In the genomic region with DNA sequence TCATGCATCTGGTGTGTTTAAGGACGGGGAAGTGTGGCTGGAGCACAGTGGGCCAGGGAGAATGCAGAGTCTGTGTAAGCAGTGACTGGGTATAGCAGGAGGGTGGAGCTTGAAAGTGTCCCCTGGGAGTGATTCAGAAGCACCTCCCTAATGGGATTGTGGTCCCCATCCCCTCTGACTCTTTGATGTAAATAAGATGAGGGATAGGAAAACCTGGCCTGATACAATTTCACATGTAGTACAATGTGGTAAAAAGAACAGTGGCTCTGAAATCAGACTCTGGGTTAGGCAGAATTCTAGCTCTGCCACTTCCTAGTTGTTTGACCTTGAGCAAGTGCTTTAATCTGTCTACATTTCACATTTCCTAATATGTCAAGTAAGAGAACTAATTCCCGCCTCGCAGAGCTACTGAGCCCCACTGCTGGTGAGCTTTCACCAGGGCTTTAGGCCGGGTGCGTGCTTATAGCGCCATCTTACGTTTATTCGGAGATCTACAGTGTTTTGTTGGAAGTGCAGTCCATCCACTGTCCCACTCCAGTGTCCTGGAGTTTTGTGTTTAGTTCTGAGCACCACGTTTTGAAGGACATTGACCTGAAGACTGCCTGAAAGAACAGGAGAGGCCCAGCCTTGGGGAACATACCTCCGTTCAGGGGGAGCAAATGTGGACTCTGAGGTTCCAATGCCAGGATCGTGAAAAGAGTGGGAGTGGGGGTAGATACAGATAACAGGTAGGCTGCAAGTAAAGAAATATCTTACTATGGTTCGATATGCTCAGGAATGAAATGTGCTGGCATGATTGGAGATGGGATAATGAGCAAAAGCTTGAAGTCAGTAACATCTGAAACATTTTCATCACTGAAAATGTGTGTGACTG, we compare ENCODE assay signal across 9 cellular contexts. TPM values are rescaled to one million over a fixed set of nuclear protein-coding genes. Genes with fewer than 3 reads are reported as not detected.
DNase-seq lines count a peak whose midpoint lies in the region; ATAC-seq, FAIRE-seq and TF ChIP-seq lines count a peak whose summit lies in the region.
"Had no signal": no experiment of that assay in that cellular context is flagged by ENCODE, and none has a peak within 500 bp of the region (broad histone marks: within the 10 kb centered on the region; RNA-seq: fewer than 3 reads in every experiment).

No MANE protein-coding gene starts in this region.

- H3K4me2 ChIP-seq in OCI-LY3 (ENCODE audit: low read length): peak overlapping the region; percentile 75
- peak overlapping the region; percentile 36 for H3K4me2 ChIP-seq in astrocyte (ENCODE audit: low read length)
- peak overlapping the region; percentile 6 for H3K4me2 ChIP-seq in hepatocyte

- WGBS in hepatocyte (ENCODE audit: low lambda C conversion rate, missing lambda C conversion rate): 27% methylated on average over 12 of the region's 12 CpGs

- H3K9ac ChIP-seq in OCI-LY3 (ENCODE audit: low read length) (peak overlapping the region; percentile 39; the same call in 1 of the 2 replicates), astrocyte (ENCODE audit: low read length) (peak overlapping the region; percentile 32)

- H2AFZ ChIP-seq in OCI-LY3 (ENCODE audit: low read depth, low read length) (0 out of 2 replicates have a peak overlapping the region, but pooled peaks have one; percentile 45), astrocyte (ENCODE audit: low read depth, low read length) (no peak overlapping the region), hepatocyte (no peak overlapping the region)

- H4K20me1 ChIP-seq in OCI-LY3 (ENCODE audit: insufficient read depth, low read length) (no peaks in the 10 kb centered on the region), astrocyte (ENCODE audit: insufficient read depth, low read length) (peaks cover 68% of the 10 kb centered on the region), hepatocyte (ENCODE audit: insufficient read depth, poor library complexity, severe bottlenecking) (no peaks in the 10 kb centered on the region)

- H3K79me2 ChIP-seq in OCI-LY3 (ENCODE audit: low read length) (no peaks in the 10 kb centered on the region), astrocyte (ENCODE audit: insufficient read depth, low read length) (peaks cover 69% of the 10 kb centered on the region), hepatocyte (peaks cover 6% of the 10 kb centered on the region)

- peaks cover 14% of the 10 kb centered on the region for H3K4me1 Mint-ChIP-seq in astrocyte (ENCODE audit: low read depth, unreplicated experiment)
- H3K4me1 Mint-ChIP-seq in stimulated activated memory B cell treated with anti-CD40 and anti-IgM and Interleukin-4, amounts not matched to agents 10 μg/mL and 1 μg/mL and 100 μg/mL, for 72 hours: peaks cover 2% of the 10 kb centered on the region

- peak; percentile 85 for TF ChIP-seq CTCF in HFF-Myc (IDR thresholded peaks at IDR 0.05; ENCODE audit: low read depth, low read length, missing control alignments)
- peak; percentile 94 for TF ChIP-seq CTCF in OCI-LY3 (IDR thresholded peaks at IDR 0.05; ENCODE audit: low read depth, low read length)
- TF ChIP-seq CTCF in astrocyte (IDR thresholded peaks at IDR 0.05; ENCODE audit: insufficient read depth, low read depth, low read length): peak; percentile 90
- TF ChIP-seq CTCF in hepatocyte (IDR thresholded peaks at IDR 0.05; ENCODE audit: poor library complexity): peak; percentile 89

- H3K27ac Mint-ChIP-seq in astrocyte (ENCODE audit: unreplicated experiment): no peak overlapping the region
- H3K27ac Mint-ChIP-seq in stimulated activated memory B cell treated with anti-CD40 and anti-IgM and Interleukin-4, amounts not matched to agents 10 μg/mL and 1 μg/mL and 100 μg/mL, for 72 hours: no peak overlapping the region
- H3K27ac Mint-ChIP-seq: T-helper 1 cell treated with Interleukin-12 subunit alpha and Interleukin-12 subunit beta and Interleukin-4 antibody, amounts not matched to agents 30 μg/mL and 1 μg/mL, for 36 hours had no signal

- H3K27me3 Mint-ChIP-seq in astrocyte (ENCODE audit: low read depth, unreplicated experiment): no peaks in the 10 kb centered on the region
- H3K27me3 Mint-ChIP-seq in stimulated activated memory B cell treated with anti-CD40 and anti-IgM and Interleukin-4, amounts not matched to agents 10 μg/mL and 1 μg/mL and 100 μg/mL, for 72 hours: peaks cover 11% of the 10 kb centered on the region

- H3K9me3 ChIP-seq in OCI-LY3 (ENCODE audit: insufficient read depth, low read length): no peaks in the 10 kb centered on the region
- H3K9me3 ChIP-seq in astrocyte (ENCODE audit: insufficient read depth, low read depth, low read length): no peaks in the 10 kb centered on the region
- H3K9me3 ChIP-seq in hepatocyte (ENCODE audit: low read depth): no peaks in the 10 kb centered on the region

- peak; percentile 20 for FAIRE-seq in astrocyte (lab: Jason Lieb, UNC)

- no peak overlapping the region for H3K4me3 ChIP-seq in HFF-Myc (replicated peaks; ENCODE audit: low read depth, low read length)
- H3K4me3 ChIP-seq in OCI-LY3 (ENCODE audit: low read length): peak overlapping the region; percentile 55
- H3K4me3 ChIP-seq in astrocyte (ENCODE audit: insufficient read depth, low read depth, low read length): no peak overlapping the region
- no peak overlapping the region for H3K4me3 ChIP-seq in hepatocyte

- H3K4me1 ChIP-seq in OCI-LY3 (ENCODE audit: low read length) (peaks cover 11% of the 10 kb centered on the region), astrocyte (ENCODE audit: insufficient read depth, low read length) (peaks cover 18% of the 10 kb centered on the region), hepatocyte (ENCODE audit: insufficient read depth) (no peaks in the 10 kb centered on the region)

- DNase-seq in CMK (ENCODE audit: low read depth): peak; percentile 12
- DNase-seq in HFF-Myc (ENCODE audit: extremely low read depth, low read depth): peak; percentile 45
- peak; percentile 41 for DNase-seq in astrocyte (ENCODE audit: low read depth)
- DNase-seq in hepatocyte (ENCODE audit: low spot score): peak; percentile 86
- peak; percentile 80 for DNase-seq in retina

- H3K27me3 ChIP-seq in OCI-LY3 (ENCODE audit: low read depth, low read length) (no peaks in the 10 kb centered on the region), astrocyte (ENCODE audit: insufficient read depth, low read length) (no peaks in the 10 kb centered on the region), hepatocyte (no peaks in the 10 kb centered on the region)

- no peaks in the 10 kb centered on the region for H3K9me2 ChIP-seq in hepatocyte (replicated peaks; ENCODE audit: insufficient read depth)

- no peak overlapping the region for H3K4me3 Mint-ChIP-seq in astrocyte (ENCODE audit: unreplicated experiment)
- H3K4me3 Mint-ChIP-seq in stimulated activated memory B cell treated with anti-CD40 and anti-IgM and Interleukin-4, amounts not matched to agents 10 μg/mL and 1 μg/mL and 100 μg/mL, for 72 hours: no peak overlapping the region
- H3K4me3 Mint-ChIP-seq: T-helper 1 cell treated with Interleukin-12 subunit alpha and Interleukin-12 subunit beta and Interleukin-4 antibody, amounts not matched to agents 30 μg/mL and 1 μg/mL, for 36 hours had no signal

- H3K36me3 Mint-ChIP-seq in astrocyte (ENCODE audit: low read depth, unreplicated experiment): peaks cover 28% of the 10 kb centered on the region
- H3K36me3 Mint-ChIP-seq in stimulated activated memory B cell treated with anti-CD40 and anti-IgM and Interleukin-4, amounts not matched to agents 10 μg/mL and 1 μg/mL and 100 μg/mL, for 72 hours: no peaks in the 10 kb centered on the region

- no peaks in the 10 kb centered on the region for H3K36me3 ChIP-seq in OCI-LY3 (replicated peaks; ENCODE audit: low read depth, low read length)
- H3K36me3 ChIP-seq in astrocyte (ENCODE audit: insufficient read depth, low read length): peaks cover 42% of the 10 kb centered on the region
- H3K36me3 ChIP-seq in hepatocyte (replicated peaks; ENCODE audit: insufficient read depth, low read depth): no peaks in the 10 kb centered on the region

- H3K9me3 Mint-ChIP-seq in astrocyte (ENCODE audit: unreplicated experiment): no peaks in the 10 kb centered on the region
- H3K9me3 Mint-ChIP-seq in stimulated activated memory B cell treated with anti-CD40 and anti-IgM and Interleukin-4, amounts not matched to agents 10 μg/mL and 1 μg/mL and 100 μg/mL, for 72 hours: no peaks in the 10 kb centered on the region
- H3K9me3 Mint-ChIP-seq: T-helper 1 cell treated with Interleukin-12 subunit alpha and Interleukin-12 subunit beta and Interleukin-4 antibody, amounts not matched to agents 30 μg/mL and 1 μg/mL, for 36 hours had no signal

- no peak overlapping the region for H3K27ac ChIP-seq in OCI-LY3 (ENCODE audit: low read length)
- peak overlapping the region; percentile 34 for H3K27ac ChIP-seq in astrocyte (ENCODE audit: low read depth, low read length)
- peak overlapping the region; percentile 37 for H3K27ac ChIP-seq in hepatocyte

- ATAC-seq in stimulated activated memory B cell treated with anti-CD40 and anti-IgM and Interleukin-4, amounts not matched to agents 10 μg/mL and 1 μg/mL and 100 μg/mL, for 72 hours: no peak
- ATAC-seq in HG03432 (IDR thresholded peaks at IDR 0.05; ENCODE audit: unreplicated experiment): no peak

RNA-seq across cellular contexts. Expression of a gene that starts 51.2 kb away (rescaled TPM):
- total RNA-seq in astrocyte: 30.9 and 33.7 TPM in 2 replicates
- 17.4 and 20.1 TPM in 2 replicates for total RNA-seq in hepatocyte
- 27.2 and 30.3 TPM in 2 replicates for polyA plus RNA-seq in hepatocyte

Comparison
In these comparisons a context has a peak if more than half of its experiments do, and no peak if none do; other contexts are left out.
1. DNase-seq: peak in every context shown above with its lines; median percentile 86 in hepatocyte; 80 in retina; 45 in HFF-Myc; 41 in astrocyte; 12 in CMK.
2. H3K4me2 ChIP-seq: peak in every context shown above with its lines; median percentile 75 in OCI-LY3; 36 in astrocyte; 6 in hepatocyte.